8 cellular contexts compared by ENCODE assay signal in the genomic region with DNA sequence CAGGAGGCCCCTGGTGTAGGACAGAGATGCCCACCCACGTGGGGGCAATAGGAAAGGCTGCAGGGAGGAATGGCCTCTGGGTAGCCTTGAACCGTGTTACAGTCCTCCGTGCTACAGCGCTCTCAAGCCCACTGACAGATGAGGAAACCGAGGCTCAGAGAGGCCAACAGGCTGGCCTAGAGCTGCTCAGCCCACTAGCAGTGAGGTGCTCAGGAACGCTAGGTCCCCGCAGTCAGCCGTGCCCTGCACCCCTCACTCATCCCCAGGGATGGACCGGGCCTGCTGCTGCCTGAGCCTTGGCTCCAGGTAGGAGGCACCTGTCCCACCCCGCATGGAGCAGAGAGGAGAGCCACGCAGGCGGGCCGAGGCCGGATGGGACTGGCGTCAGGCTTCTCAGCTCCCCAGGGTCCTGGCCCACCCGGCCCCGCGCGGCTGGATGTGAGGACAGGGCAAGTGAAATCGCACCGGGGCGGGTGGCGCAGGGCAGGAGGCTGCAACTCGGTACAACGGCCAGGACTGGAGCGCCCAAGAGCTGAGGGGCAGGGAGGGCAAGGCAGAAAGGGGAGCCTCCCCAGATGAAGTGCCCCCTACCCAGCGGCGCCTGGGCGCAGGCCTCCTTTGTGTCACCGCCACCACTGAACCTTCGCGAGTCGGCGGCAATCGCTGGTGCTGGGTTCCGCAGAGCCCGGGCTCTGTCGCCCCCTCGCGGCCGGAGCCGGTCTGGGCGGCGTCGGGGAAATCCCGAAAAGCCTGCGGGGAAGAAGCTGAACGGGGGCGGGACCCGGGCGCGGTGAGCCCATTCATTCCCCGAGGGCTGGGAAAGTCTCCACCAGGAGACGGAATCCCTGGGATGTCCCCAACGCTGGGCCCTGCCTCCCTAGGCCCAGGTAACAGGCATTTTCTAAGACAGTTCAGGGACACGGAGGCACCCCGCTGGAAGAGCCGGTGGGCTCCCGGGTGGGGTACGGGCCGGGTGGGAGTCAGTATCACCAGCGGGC. TPM values are rescaled to one million over a fixed set of nuclear protein-coding genes. Genes with fewer than 3 reads are reported as not detected.
DNase-seq lines count a peak whose midpoint lies in the region; ATAC-seq lines count a peak whose summit lies in the region.

No MANE protein-coding gene starts in this region.

- in situ Hi-C loops in Caki2 (cut with HindIII; ENCODE audit: low pct_unique_long_range_greater_than_20kb, low sequenced_read_pairs) = no loop called here

- no peak overlapping the region for H3K4me3 Mint-ChIP-seq in activated CD4-positive, alpha-beta memory T cell treated with anti-CD3 and anti-CD28 coated beads, Interleukin-2, amount 10 ng/mL, durations not matched to agents 7 days and 5 days

- POLR2A ChIA-PET in activated CD4-positive, alpha-beta memory T cell treated with anti-CD3 and anti-CD28 coated beads, Interleukin-2, amount 10 ng/mL, durations not matched to agents 7 days and 5 days (lab: Charles Lee) = interaction anchor here (1.4 to 2.6 kb wide), 4 partner anchors 8 to 64 kb away, joined by 4 to 11 read pairs (median 4); a partner anchor contains a TSS

- ATAC-seq in HG02970 (IDR thresholded peaks at IDR 0.05; ENCODE audit: low FRiP score, unreplicated experiment) (peak; percentile 39), HG03095 (IDR thresholded peaks at IDR 0.05; ENCODE audit: unreplicated experiment) (no peak)

- DNase-seq in Caki2 (ENCODE audit: low read depth) (peak; percentile 83), NCI-H774 (lab: John Stamatoyannopoulos, UW) (peak; percentile 65), ecto neural progenitor cell (ENCODE audit: low spot score) (peak; percentile 96), mesenteric fat pad (ENCODE audit: low spot score) (peak; percentile 96)
- peak; percentile 86 for DNase-seq in activated CD4-positive, alpha-beta memory T cell treated with anti-CD3 and anti-CD28 coated beads, Interleukin-2, amount 10 ng/mL, durations not matched to agents 7 days and 5 days
- peak; percentile 80 to 83 for DNase-seq in stimulated activated CD8-positive, alpha-beta memory T cell treated with anti-CD3 and anti-CD28 coated beads, Interleukin-2, amount 100 ng/mL, for 48 hours (ENCODE audit: low read depth in 2 of 2)

- no peak overlapping the region for H3K27ac Mint-ChIP-seq in activated CD4-positive, alpha-beta memory T cell treated with anti-CD3 and anti-CD28 coated beads, Interleukin-2, amount 10 ng/mL, durations not matched to agents 7 days and 5 days

- CTCF ChIA-PET in activated CD4-positive, alpha-beta memory T cell treated with anti-CD3 and anti-CD28 coated beads, Interleukin-2, amount 10 ng/mL, durations not matched to agents 7 days and 5 days (lab: Charles Lee) = interaction anchor here (0.6 to 3.6 kb wide), 20 partner anchors 9 to 328 kb away, joined by 3 to 29 read pairs (median 4); a partner anchor contains a TSS

- no peaks in the 10 kb centered on the region for H3K36me3 Mint-ChIP-seq in activated CD4-positive, alpha-beta memory T cell treated with anti-CD3 and anti-CD28 coated beads, Interleukin-2, amount 10 ng/mL, durations not matched to agents 7 days and 5 days (ENCODE audit: low read depth)

- H3K27me3 Mint-ChIP-seq in activated CD4-positive, alpha-beta memory T cell treated with anti-CD3 and anti-CD28 coated beads, Interleukin-2, amount 10 ng/mL, durations not matched to agents 7 days and 5 days = peaks cover 16% of the 10 kb centered on the region

- peaks cover 17% of the 10 kb centered on the region for H3K4me1 Mint-ChIP-seq in activated CD4-positive, alpha-beta memory T cell treated with anti-CD3 and anti-CD28 coated beads, Interleukin-2, amount 10 ng/mL, durations not matched to agents 7 days and 5 days

- H3K9me3 Mint-ChIP-seq in activated CD4-positive, alpha-beta memory T cell treated with anti-CD3 and anti-CD28 coated beads, Interleukin-2, amount 10 ng/mL, durations not matched to agents 7 days and 5 days = no peaks in the 10 kb centered on the region

RNA-seq across cellular contexts. Expression of a gene that starts 8.4 kb away (rescaled TPM):
- 20.2 and 101 TPM in 2 replicates for total RNA-seq in Caki2 (2014; rRNA removed; shearing (Covaris generic); ENCODE audit: low replicate concordance)
- 1 to 10 TPM; 6.5 TPM for total RNA-seq in activated CD4-positive, alpha-beta memory T cell treated with anti-CD3 and anti-CD28 coated beads, Interleukin-2, amount 10 ng/mL, durations not matched to agents 7 days and 5 days
- total RNA-seq in mesenteric fat pad = 8.4 TPM

RNA-seq across cellular contexts. Expression of a gene that starts 10.5 kb away (rescaled TPM):
- 8.9 and 12.5 TPM in 2 replicates for total RNA-seq in Caki2 (2014; rRNA removed; shearing (Covaris generic); ENCODE audit: low replicate concordance)
- total RNA-seq in activated CD4-positive, alpha-beta memory T cell treated with anti-CD3 and anti-CD28 coated beads, Interleukin-2, amount 10 ng/mL, durations not matched to agents 7 days and 5 days = 1 to 10 TPM; 7.8 to 8.3 TPM
- 1.4 TPM for total RNA-seq in mesenteric fat pad

RNA-seq across cellular contexts. Expression of a gene that starts 44.9 kb away (rescaled TPM):
- 1,968 and 2,027 TPM in 2 replicates for total RNA-seq in Caki2 (2014; rRNA removed; shearing (Covaris generic); ENCODE audit: low replicate concordance)
- 100 to 1,000 TPM; 836 to 882 TPM for total RNA-seq in activated CD4-positive, alpha-beta memory T cell treated with anti-CD3 and anti-CD28 coated beads, Interleukin-2, amount 10 ng/mL, durations not matched to agents 7 days and 5 days
- total RNA-seq in mesenteric fat pad = 319 TPM
